In the genomic region with DNA sequence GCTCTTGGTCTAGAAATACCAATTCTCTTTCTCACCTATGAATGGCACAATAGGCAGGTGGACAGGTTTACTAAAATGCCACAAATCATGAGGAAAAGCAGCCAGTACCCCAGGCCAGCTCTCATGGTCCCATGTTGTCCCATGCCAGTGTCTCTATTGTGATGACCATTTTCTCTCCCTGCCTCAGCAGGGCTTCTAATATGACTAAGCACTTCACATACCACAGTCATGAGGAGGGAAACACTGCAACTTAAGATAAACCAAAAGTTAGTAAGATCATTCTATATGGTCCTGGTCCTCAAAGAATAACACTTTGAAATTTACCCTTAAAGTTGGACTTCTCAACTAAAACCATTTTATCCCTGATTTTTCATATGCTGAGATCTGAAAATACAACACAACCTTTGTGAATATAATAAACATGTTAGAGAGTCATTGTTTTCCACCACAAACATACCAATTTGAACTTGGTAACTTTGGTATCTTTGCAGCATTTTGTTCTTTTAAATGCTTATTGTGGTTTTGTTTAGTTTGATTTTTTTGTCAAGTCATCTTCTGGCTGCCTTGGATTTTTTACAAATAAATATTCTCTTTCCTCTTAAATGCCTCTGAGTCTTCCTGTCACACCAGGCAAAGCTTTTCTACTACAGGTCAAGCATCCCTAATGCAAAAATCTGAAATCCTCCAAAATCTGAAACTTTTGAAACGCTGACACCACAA, we compare ENCODE assay signal across 1 cellular context.
TF ChIP-seq lines count a peak whose summit lies in the region.

No MANE protein-coding gene starts in this region.

TF ChIP-seq in IMR-90, 13 proteins besides CTCF, POLR2A, EP300 and RAD21 (continued from another document):
- TF ChIP-seq RCOR1 (IDR thresholded peaks at IDR 0.05; ENCODE audit: insufficient replicate concordance, low read length), result no peak
- TF ChIP-seq MAFK (IDR thresholded peaks at IDR 0.05; ENCODE audit: low read depth, low read length), result no peak
- TF ChIP-seq NFE2L2 (IDR thresholded peaks at IDR 0.05; ENCODE audit: low read depth, low read length), result peak; percentile 68
TF ChIP-seq in IMR-90: peak in this region for 1.
